15 cellular contexts compared by ENCODE assay signal in genomic region chr7:35846816-35847412, GRCh38. TPM values are rescaled to one million over a fixed set of nuclear protein-coding genes. Genes with fewer than 3 reads are reported as not detected.
DNase-seq lines count a peak whose midpoint lies in the region; ATAC-seq, FAIRE-seq and TF ChIP-seq lines count a peak whose summit lies in the region.
"Had no signal": no experiment of that assay in that cellular context is flagged by ENCODE, and none has a peak within 500 bp of the region (broad histone marks: within the 10 kb centered on the region; RNA-seq: fewer than 3 reads in every experiment).

No MANE protein-coding gene starts in this region.

- intact Hi-C loops in CD4-positive, alpha-beta T cell (cut with DNase I, micrococcal nuclease): no loop called here

- TF ChIP-seq POLR2A in H54 (IDR thresholded peaks at IDR 0.05; ENCODE audit: low read depth, low read length): no peak

- H3K4me3 ChIP-seq in SJCRH30: no peak overlapping the region
- H3K4me3 ChIP-seq: A549 had no signal

- no peak for ATAC-seq in CD4-positive, alpha-beta T cell (ENCODE audit: poor library complexity)
- ATAC-seq: A549, HepG2 had no signal

- POLR2A ChIA-PET in CD4-positive, alpha-beta T cell (lab: Charles Lee): interaction anchor here (1.5 kb wide), 1 partner anchor 46 kb away, joined by 4 read pairs; the partner anchor contains the start of gene SEPTIN7

- CTCF ChIA-PET in CD4-positive, alpha-beta T cell (lab: Charles Lee): no interaction called here

- H3K27ac ChIP-seq in CD4-positive, alpha-beta T cell (ENCODE audit: low read depth, low read length): no peak overlapping the region
- H3K27ac ChIP-seq in SJCRH30: peak overlapping the region; percentile 45
- H3K27ac ChIP-seq: A549, KMS-11 had no signal

- peaks cover 87% of the 10 kb centered on the region for H3K36me3 Mint-ChIP-seq in CD4-positive, alpha-beta T cell (ENCODE audit: low read depth)

- no peaks in the 10 kb centered on the region for H3K9me3 ChIP-seq in CD4-positive, alpha-beta T cell (ENCODE audit: control insufficient read depth, low read length)
- no peaks in the 10 kb centered on the region for H3K9me3 ChIP-seq in SJCRH30 (replicated peaks)
- H3K9me3 ChIP-seq: A549 had no signal

- no peaks in the 10 kb centered on the region for H3K9me3 Mint-ChIP-seq in CD4-positive, alpha-beta T cell
- H3K9me3 Mint-ChIP-seq: CD14-positive monocyte had no signal

- no peak for TF ChIP-seq CTCF in CD4-positive, alpha-beta T cell (IDR thresholded peaks at IDR 0.05)

- H3K36me3 ChIP-seq in SJCRH30: peaks cover 25% of the 10 kb centered on the region; the same call in 1 of the 2 replicates

- peak overlapping the region; percentile 39 for H3K27ac Mint-ChIP-seq in CD4-positive, alpha-beta T cell
- H3K27ac Mint-ChIP-seq: CD14-positive monocyte had no signal

- no peaks in the 10 kb centered on the region for H3K27me3 ChIP-seq in CD4-positive, alpha-beta T cell (ENCODE audit: control insufficient read depth, insufficient read depth, low read length)
- H3K27me3 ChIP-seq in SJCRH30: no peaks in the 10 kb centered on the region

- peaks cover 77% of the 10 kb centered on the region for H3K4me1 Mint-ChIP-seq in CD4-positive, alpha-beta T cell (ENCODE audit: low read depth)
- H3K4me1 Mint-ChIP-seq: CD14-positive monocyte had no signal

- no peak for DNase-seq in CD4-positive, alpha-beta T cell
- DNase-seq in H54 (ENCODE audit: insufficient read length, low spot score) (no peak), SJCRH30 (peak; percentile 58 to 73), myocyte (ENCODE audit: low read depth) (peak; percentile 36), 8988T (no peak), NCI-H226 (no peak), hypothalamus (lab: John Stamatoyannopoulos, UW) (no peak)
- no peak for DNase-seq in activated T-cell treated with anti-CD3 and anti-CD28 coated beads, Interleukin-2, amount 50 U/mL, for 1 hour
- DNase-seq: DMS 273 treated with DMSO at 0.1 percent for 48 hours, DMS79 had no signal

- peaks cover 6% of the 10 kb centered on the region for H3K4me1 ChIP-seq in SJCRH30

- no peaks in the 10 kb centered on the region for H3K27me3 Mint-ChIP-seq in CD4-positive, alpha-beta T cell

- peak; percentile 43 for FAIRE-seq in H54 (lab: Jason Lieb, UNC)
- FAIRE-seq: A549, GM19239, HepG2 had no signal

- no peak overlapping the region for H3K4me3 Mint-ChIP-seq in CD4-positive, alpha-beta T cell
- H3K4me3 Mint-ChIP-seq: CD14-positive monocyte had no signal

RNA-seq across cellular contexts. Expression of gene SEPTIN7, which starts 46.1 kb away (rescaled TPM):
- total RNA-seq in CD4-positive, alpha-beta T cell: 100 to 1,000 TPM; 185 to 186 TPM
- total RNA-seq in SJCRH30 (2014; rRNA removed; shearing (Covaris generic)): 352 and 363 TPM in 2 replicates
- total RNA-seq in myocyte: 345 and 379 TPM in 2 replicates
- polyA plus RNA-seq in myocyte (2012): 169 TPM

Comparison
In these comparisons a context has a peak if more than half of its experiments do, and no peak if none do; other contexts are left out.
1. DNase-seq: peak in SJCRH30 (2 of 2) and myocyte (single experiment); none in CD4-positive, alpha-beta T cell (0 of 10), H54 (single experiment), activated T-cell treated with anti-CD3 and anti-CD28 coated beads, Interleukin-2, amount 50 U/mL, for 1 hour (single experiment), 8988T (single experiment), NCI-H226 (single experiment) and hypothalamus (0 of 51).